Comparison of ENCODE assay signal across 26 cellular contexts in genomic region chr2:220736778-220737177, GRCh38.
A peak's percentile ranks its signal among the peaks of the same experiment; 100 is the strongest.
DNase-seq lines count a peak whose midpoint lies in the region; ATAC-seq, FAIRE-seq and TF ChIP-seq lines count a peak whose summit lies in the region.
"Had no signal": no experiment of that assay in that cellular context is flagged by ENCODE, and none has a peak within 500 bp of the region (broad histone marks: within the 10 kb centered on the region; RNA-seq: fewer than 3 reads in every experiment).

No MANE protein-coding gene starts in this region.

- dilution Hi-C loops in keratinocyte (cut with MboI; ENCODE audit: extremely low pct_ligation_motif_present, low sequenced_read_pairs), result no loop called here

- in situ Hi-C loops in SK-MEL-5 (cut with HindIII; ENCODE audit: low pct_unique_long_range_greater_than_20kb, low sequenced_read_pairs), result no loop called here

- TF ChIP-seq CTCF in keratinocyte (optimal IDR thresholded peaks at IDR 0.05 in 1 of 3, IDR thresholded peaks at IDR 0.05 in 1 of 3, conservative IDR thresholded peaks at IDR 0.05 in 1 of 3; ENCODE audit: extremely low read depth in 1 of 3, insufficient read depth in 2 of 3, low read length in 3 of 3), result no peak
- no peak for TF ChIP-seq CTCF in prostate gland (IDR thresholded peaks at IDR 0.05)

- H3K27me3 ChIP-seq in keratinocyte (ENCODE audit: control insufficient read depth, extremely low read depth, insufficient read depth, low read length), result no peaks in the 10 kb centered on the region
- no peaks in the 10 kb centered on the region for H3K27me3 ChIP-seq in prostate gland (replicated peaks; ENCODE audit: insufficient read depth)
- H3K27me3 ChIP-seq: brain microvascular endothelial cell, colonic mucosa, esophagus squamous epithelium, gastroesophageal sphincter, suprapubic skin had no signal

- H3K27ac ChIP-seq in keratinocyte (ENCODE audit: control insufficient read depth, insufficient read depth, low read length) (no peak overlapping the region), prostate gland (no peak overlapping the region)
- H3K27ac ChIP-seq: brain microvascular endothelial cell, colonic mucosa, esophagus squamous epithelium, gastroesophageal sphincter, lower lobe of right lung, suprapubic skin had no signal

- WGBS in prostate gland, result 73% methylated on average over 4 of the region's 4 CpGs

- H3K9me1 ChIP-seq in keratinocyte (ENCODE audit: control insufficient read depth, extremely low read depth, insufficient read depth, low read length), result no peaks in the 10 kb centered on the region

- H3K36me3 ChIP-seq in keratinocyte (ENCODE audit: control insufficient read depth in 2 of 2, extremely low read depth in 1 of 2, insufficient read depth in 2 of 2, low read length in 2 of 2) (no peaks in the 10 kb centered on the region), prostate gland (no peaks in the 10 kb centered on the region)
- H3K36me3 ChIP-seq: brain microvascular endothelial cell, colonic mucosa, esophagus squamous epithelium, gastroesophageal sphincter, lower lobe of right lung, suprapubic skin had no signal

- no peaks in the 10 kb centered on the region for H3K79me2 ChIP-seq in keratinocyte (ENCODE audit: control insufficient read depth, insufficient read depth, low read length)

- no peaks in the 10 kb centered on the region for H4K20me1 ChIP-seq in keratinocyte (ENCODE audit: control insufficient read depth, extremely low read depth, insufficient read depth, low read length)

- no peak for FAIRE-seq in keratinocyte (lab: Jason Lieb, UNC)
- FAIRE-seq: small intestine had no signal

- no peak for TF ChIP-seq POLR2A in prostate gland (IDR thresholded peaks at IDR 0.05)

- DNase-seq in ELR (ENCODE audit: low read depth) (peak; percentile 5), SK-MEL-5 (ENCODE audit: low read depth, low spot score) (peak; percentile 22), keratinocyte (ENCODE audit: low read depth, low spot score) (no peak), pons (ENCODE audit: low spot score) (no peak), prostate gland (ENCODE audit: low spot score) (no peak)
- DNase-seq in activated CD4-positive, alpha-beta T cell treated with anti-CD3 and anti-CD28 coated beads, Interleukin-2, amount 50 U/mL, for 4 hours, result no peak
- DNase-seq: activated B cell treated with CpG ODN at 0.5 μM for 24 hours; activated CD4-positive, alpha-beta T cell treated with anti-CD3 and anti-CD28 coated beads, Interleukin-2, amount 50 U/mL, for 48 hours; brain microvascular endothelial cell; CD4-positive, alpha-beta T cell; colonic mucosa; DMS79; esophagus squamous epithelium; hypothalamus; islet precursor cell; Karpas-422; lower lobe of right lung; NCI-H1092; NCI-H2029; RPMI8226; small intestine had no signal

- ATAC-seq in HG03520 (IDR thresholded peaks at IDR 0.05; ENCODE audit: unreplicated experiment) (peak; percentile 46), HG02571 (IDR thresholded peaks at IDR 0.05; ENCODE audit: unreplicated experiment) (no peak)
- ATAC-seq: gastroesophageal sphincter; lower lobe of right lung; stimulated activated memory B cell treated with anti-CD40 and anti-IgM and Interleukin-4, amounts not matched to agents 10 μg/mL and 1 μg/mL and 100 μg/mL, for 72 hours had no signal

- H3K4me2 ChIP-seq in keratinocyte (ENCODE audit: control insufficient read depth, extremely low read depth, insufficient read depth, low read depth, low read length), result no peak overlapping the region

- no peak overlapping the region for H3K9ac ChIP-seq in keratinocyte (ENCODE audit: control insufficient read depth, extremely low read depth, insufficient read depth, low read length)

- H2AFZ ChIP-seq in keratinocyte (ENCODE audit: control insufficient read depth, low read length), result peak overlapping the region; percentile 9

- H3K4me1 ChIP-seq in keratinocyte (ENCODE audit: control insufficient read depth, extremely low read depth, insufficient read depth, low read length), result no peaks in the 10 kb centered on the region
- no peaks in the 10 kb centered on the region for H3K4me1 ChIP-seq in prostate gland (replicated peaks)
- H3K4me1 ChIP-seq: colonic mucosa, esophagus squamous epithelium, gastroesophageal sphincter, lower lobe of right lung, suprapubic skin had no signal

- H3K9me3 ChIP-seq in keratinocyte (ENCODE audit: control insufficient read depth, low read depth, low read length) (no peaks in the 10 kb centered on the region), prostate gland (no peaks in the 10 kb centered on the region)
- H3K9me3 ChIP-seq: colonic mucosa, esophagus squamous epithelium, lower lobe of right lung, suprapubic skin had no signal

- H3K4me3 ChIP-seq in keratinocyte (ENCODE audit: control insufficient read depth in 2 of 3, extremely low read depth in 1 of 3, insufficient read depth in 2 of 3, low read depth in 1 of 3, low read length in 3 of 3) (no peak overlapping the region), prostate gland (no peak overlapping the region)
- H3K4me3 ChIP-seq: colonic mucosa, esophagus squamous epithelium, gastroesophageal sphincter, lower lobe of right lung, suprapubic skin had no signal

- intact Hi-C loops in prostate gland (cut with DNase I), result no loop called here

Comparison
In these comparisons a context has a peak if more than half of its experiments do, and no peak if none do; other contexts are left out.
1. DNase-seq: peak in ELR (single experiment) and SK-MEL-5 (single experiment); none in keratinocyte (single experiment), pons (single experiment), activated CD4-positive, alpha-beta T cell treated with anti-CD3 and anti-CD28 coated beads, Interleukin-2, amount 50 U/mL, for 4 hours (0 of 2) and prostate gland (single experiment).